Comparison of ENCODE assay signal across 1 cellular context in genomic region chr2:135798762-135799161, GRCh38.
TF ChIP-seq lines count a peak whose summit lies in the region.

No MANE protein-coding gene starts in this region.

TF ChIP-seq in HepG2, 621 proteins besides CTCF, POLR2A, EP300 and RAD21:
- TF ChIP-seq PHF21A (CRISPR knock-in tag; IDR thresholded peaks at IDR 0.05) (no peak), ESRRA (CRISPR knock-in tag; IDR thresholded peaks at IDR 0.05; ENCODE audit: low read depth) (no peak), E2F2 (CRISPR knock-in tag; IDR thresholded peaks at IDR 0.05; ENCODE audit: borderline replicate concordance) (no peak), TCF7 (IDR thresholded peaks at IDR 0.05; ENCODE audit: low read depth) (no peak), SIX1 (CRISPR knock-in tag; IDR thresholded peaks at IDR 0.05; ENCODE audit: borderline replicate concordance) (no peak), PTBP1 (IDR thresholded peaks at IDR 0.05; ENCODE audit: low read depth, low read length, poor library complexity, severe bottlenecking) (no peak), ZBTB34 (CRISPR knock-in tag; IDR thresholded peaks at IDR 0.05) (no peak), NFKBIZ (CRISPR knock-in tag; IDR thresholded peaks at IDR 0.05) (no peak), THAP9 (CRISPR knock-in tag; IDR thresholded peaks at IDR 0.05; ENCODE audit: borderline replicate concordance) (no peak), YY1 (IDR thresholded peaks at IDR 0.05; ENCODE audit: insufficient read depth, insufficient replicate concordance, low read depth, low read length) (no peak), MZF1 (CRISPR knock-in tag; IDR thresholded peaks at IDR 0.05; ENCODE audit: borderline replicate concordance) (no peak), GFI1 (CRISPR knock-in tag; IDR thresholded peaks at IDR 0.05; ENCODE audit: borderline replicate concordance) (no peak), ZBTB14 (CRISPR knock-in tag; IDR thresholded peaks at IDR 0.05) (no peak), GLI4 (CRISPR knock-in tag; IDR thresholded peaks at IDR 0.05; ENCODE audit: borderline replicate concordance) (no peak)
